ENCODE assay signal across 1 cellular context in the genomic region with DNA sequence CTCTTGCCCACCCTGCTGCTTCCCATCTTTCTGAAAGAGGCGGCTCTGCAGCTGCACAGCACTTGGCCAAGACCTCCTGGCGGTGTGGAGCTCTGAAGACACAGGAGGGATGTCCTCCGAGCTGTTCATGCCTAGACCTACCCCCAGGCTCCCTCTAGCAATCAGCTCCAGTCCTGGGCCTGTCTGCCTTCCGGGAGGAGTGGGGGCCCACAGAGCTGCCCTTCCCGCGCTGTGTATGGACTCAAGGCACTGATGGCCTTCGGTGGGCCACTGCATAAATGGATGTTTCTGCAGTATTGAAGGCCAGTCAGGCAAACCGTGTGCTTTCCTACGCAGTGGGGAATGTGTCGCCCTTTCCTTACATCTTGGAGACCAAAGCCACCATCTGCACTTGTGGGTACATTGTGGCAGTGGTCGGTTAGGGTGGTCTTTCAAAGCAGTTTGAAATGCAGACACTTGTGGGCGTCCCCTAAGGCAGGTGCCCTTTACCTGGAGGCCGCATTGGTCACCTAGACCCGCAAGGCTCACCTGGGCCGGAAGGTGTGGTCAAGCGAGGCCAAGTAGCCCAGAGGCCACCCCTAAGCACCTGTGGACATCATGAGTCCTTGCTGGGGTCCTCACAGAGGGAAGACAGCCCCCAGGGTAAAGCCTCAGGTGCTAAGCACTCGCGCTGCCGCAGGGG.
A peak's percentile ranks its signal among the peaks of the same experiment; 100 is the strongest.
TF ChIP-seq lines count a peak whose summit lies in the region.

No MANE protein-coding gene starts in this region.

TF ChIP-seq in K562, 482 proteins besides CTCF, POLR2A, EP300 and RAD21 (continued from another document and continues in another):
- TF ChIP-seq, protein P1, sequence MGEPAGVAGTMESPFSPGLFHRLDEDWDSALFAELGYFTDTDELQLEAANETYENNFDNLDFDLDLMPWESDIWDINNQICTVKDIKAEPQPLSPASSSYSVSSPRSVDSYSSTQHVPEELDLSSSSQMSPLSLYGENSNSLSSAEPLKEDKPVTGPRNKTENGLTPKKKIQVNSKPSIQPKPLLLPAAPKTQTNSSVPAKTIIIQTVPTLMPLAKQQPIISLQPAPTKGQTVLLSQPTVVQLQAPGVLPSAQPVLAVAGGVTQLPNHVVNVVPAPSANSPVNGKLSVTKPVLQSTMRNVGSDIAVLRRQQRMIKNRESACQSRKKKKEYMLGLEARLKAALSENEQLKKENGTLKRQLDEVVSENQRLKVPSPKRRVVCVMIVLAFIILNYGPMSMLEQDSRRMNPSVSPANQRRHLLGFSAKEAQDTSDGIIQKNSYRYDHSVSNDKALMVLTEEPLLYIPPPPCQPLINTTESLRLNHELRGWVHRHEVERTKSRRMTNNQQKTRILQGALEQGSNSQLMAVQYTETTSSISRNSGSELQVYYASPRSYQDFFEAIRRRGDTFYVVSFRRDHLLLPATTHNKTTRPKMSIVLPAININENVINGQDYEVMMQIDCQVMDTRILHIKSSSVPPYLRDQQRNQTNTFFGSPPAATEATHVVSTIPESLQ (CRISPR knock-in tag; IDR thresholded peaks at IDR 0.05), result peak; percentile 48; the same call in 1 of the 2 replicates
- TF ChIP-seq, protein P2, sequence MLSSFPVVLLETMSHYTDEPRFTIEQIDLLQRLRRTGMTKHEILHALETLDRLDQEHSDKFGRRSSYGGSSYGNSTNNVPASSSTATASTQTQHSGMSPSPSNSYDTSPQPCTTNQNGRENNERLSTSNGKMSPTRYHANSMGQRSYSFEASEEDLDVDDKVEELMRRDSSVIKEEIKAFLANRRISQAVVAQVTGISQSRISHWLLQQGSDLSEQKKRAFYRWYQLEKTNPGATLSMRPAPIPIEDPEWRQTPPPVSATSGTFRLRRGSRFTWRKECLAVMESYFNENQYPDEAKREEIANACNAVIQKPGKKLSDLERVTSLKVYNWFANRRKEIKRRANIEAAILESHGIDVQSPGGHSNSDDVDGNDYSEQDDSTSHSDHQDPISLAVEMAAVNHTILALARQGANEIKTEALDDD (IDR thresholded peaks at IDR 0.05), result no peak
- TF ChIP-seq TBP (optimal IDR thresholded peaks at IDR 0.05; ENCODE audit: low read depth, low read length) (no peak), RBBP5 (IDR thresholded peaks at IDR 0.05; ENCODE audit: borderline replicate concordance, insufficient read depth, low read length, poor library complexity, severe bottlenecking) (peak; percentile 9), HSF4 (CRISPR knock-in tag; IDR thresholded peaks at IDR 0.05; ENCODE audit: borderline replicate concordance) (0 out of 2 replicates have a peak, but pooled peaks have one; percentile 42), NFRKB (IDR thresholded peaks at IDR 0.05; ENCODE audit: low read depth) (peak; percentile 47; the same call in 1 of the 2 replicates), ZNF79 (CRISPR knock-in tag; IDR thresholded peaks at IDR 0.05; ENCODE audit: low read depth) (0 out of 2 replicates have a peak, but pooled peaks have one; percentile 33), SMAD4 (CRISPR knock-in tag; conservative IDR thresholded peaks at IDR 0.05) (0 out of 2 replicates have a peak, but pooled peaks have one; percentile 42), FOXA3 (CRISPR knock-in tag; conservative IDR thresholded peaks at IDR 0.05 in 1 of 2, IDR thresholded peaks at IDR 0.05 in 1 of 2) (peak in 1 of 2 experiments; percentile 68; a peak in 1 of 4 replicates), TOE1 (IDR thresholded peaks at IDR 0.05; ENCODE audit: borderline replicate concordance) (no peak), TOE1 (CRISPR knock-in tag; IDR thresholded peaks at IDR 0.05; ENCODE audit: borderline replicate concordance, low read depth) (0 out of 2 replicates have a peak, but pooled peaks have one; percentile 26), TEAD1 (CRISPR knock-in tag; IDR thresholded peaks at IDR 0.05) (0 out of 4 replicates have a peak, but pooled peaks of 1 of the 2 experiments have one; percentile 18), ZFP1 (CRISPR knock-in tag; IDR thresholded peaks at IDR 0.05) (no peak), STAT5A (IDR thresholded peaks at IDR 0.05; ENCODE audit: borderline replicate concordance, low read length) (no peak), KDM4B (IDR thresholded peaks at IDR 0.05; ENCODE audit: borderline replicate concordance in 2 of 2, low read depth in 1 of 2) (no peak), HDAC8 (tag; IDR thresholded peaks at IDR 0.05) (0 out of 2 replicates have a peak, but pooled peaks have one; percentile 16), TAF7 (tag; IDR thresholded peaks at IDR 0.05) (0 out of 2 replicates have a peak, but pooled peaks have one; percentile 47), HLTF (IDR thresholded peaks at IDR 0.05) (peak; percentile 48; the same call in 1 of the 2 replicates), ZNF408 (CRISPR knock-in tag; IDR thresholded peaks at IDR 0.05; ENCODE audit: low read depth) (no peak), POU5F1 (IDR thresholded peaks at IDR 0.05; ENCODE audit: borderline replicate concordance, low read depth, low read length, partially characterized antibody) (no peak), RBM39 (optimal IDR thresholded peaks at IDR 0.05; ENCODE audit: low read depth, low read length) (peak; percentile 45), CTBP1 (IDR thresholded peaks at IDR 0.05; ENCODE audit: borderline replicate concordance) (no peak; the same call in 1 of the 2 replicates), SMARCA5 (IDR thresholded peaks at IDR 0.05) (peak; percentile 51; the same call in 1 of the 2 replicates), ZNF263 (CRISPR knock-in tag; IDR thresholded peaks at IDR 0.05; ENCODE audit: borderline replicate concordance) (peak; percentile 44; the same call in 1 of the 2 replicates)
- TF ChIP-seq, protein P3, sequence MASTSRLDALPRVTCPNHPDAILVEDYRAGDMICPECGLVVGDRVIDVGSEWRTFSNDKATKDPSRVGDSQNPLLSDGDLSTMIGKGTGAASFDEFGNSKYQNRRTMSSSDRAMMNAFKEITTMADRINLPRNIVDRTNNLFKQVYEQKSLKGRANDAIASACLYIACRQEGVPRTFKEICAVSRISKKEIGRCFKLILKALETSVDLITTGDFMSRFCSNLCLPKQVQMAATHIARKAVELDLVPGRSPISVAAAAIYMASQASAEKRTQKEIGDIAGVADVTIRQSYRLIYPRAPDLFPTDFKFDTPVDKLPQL (IDR thresholded peaks at IDR 0.05; ENCODE audit: extremely low read depth, insufficient read length), result no peak
- TF ChIP-seq, protein P4, sequence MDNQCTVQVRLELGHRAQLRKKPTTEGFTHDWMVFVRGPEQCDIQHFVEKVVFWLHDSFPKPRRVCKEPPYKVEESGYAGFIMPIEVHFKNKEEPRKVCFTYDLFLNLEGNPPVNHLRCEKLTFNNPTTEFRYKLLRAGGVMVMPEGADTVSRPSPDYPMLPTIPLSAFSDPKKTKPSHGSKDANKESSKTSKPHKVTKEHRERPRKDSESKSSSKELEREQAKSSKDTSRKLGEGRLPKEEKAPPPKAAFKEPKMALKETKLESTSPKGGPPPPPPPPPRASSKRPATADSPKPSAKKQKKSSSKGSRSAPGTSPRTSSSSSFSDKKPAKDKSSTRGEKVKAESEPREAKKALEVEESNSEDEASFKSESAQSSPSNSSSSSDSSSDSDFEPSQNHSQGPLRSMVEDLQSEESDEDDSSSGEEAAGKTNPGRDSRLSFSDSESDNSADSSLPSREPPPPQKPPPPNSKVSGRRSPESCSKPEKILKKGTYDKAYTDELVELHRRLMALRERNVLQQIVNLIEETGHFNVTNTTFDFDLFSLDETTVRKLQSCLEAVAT (IDR thresholded peaks at IDR 0.05), result peak in 1 of 2 experiments; percentile 46; a peak in 1 of 4 replicates
- TF ChIP-seq, protein P5, sequence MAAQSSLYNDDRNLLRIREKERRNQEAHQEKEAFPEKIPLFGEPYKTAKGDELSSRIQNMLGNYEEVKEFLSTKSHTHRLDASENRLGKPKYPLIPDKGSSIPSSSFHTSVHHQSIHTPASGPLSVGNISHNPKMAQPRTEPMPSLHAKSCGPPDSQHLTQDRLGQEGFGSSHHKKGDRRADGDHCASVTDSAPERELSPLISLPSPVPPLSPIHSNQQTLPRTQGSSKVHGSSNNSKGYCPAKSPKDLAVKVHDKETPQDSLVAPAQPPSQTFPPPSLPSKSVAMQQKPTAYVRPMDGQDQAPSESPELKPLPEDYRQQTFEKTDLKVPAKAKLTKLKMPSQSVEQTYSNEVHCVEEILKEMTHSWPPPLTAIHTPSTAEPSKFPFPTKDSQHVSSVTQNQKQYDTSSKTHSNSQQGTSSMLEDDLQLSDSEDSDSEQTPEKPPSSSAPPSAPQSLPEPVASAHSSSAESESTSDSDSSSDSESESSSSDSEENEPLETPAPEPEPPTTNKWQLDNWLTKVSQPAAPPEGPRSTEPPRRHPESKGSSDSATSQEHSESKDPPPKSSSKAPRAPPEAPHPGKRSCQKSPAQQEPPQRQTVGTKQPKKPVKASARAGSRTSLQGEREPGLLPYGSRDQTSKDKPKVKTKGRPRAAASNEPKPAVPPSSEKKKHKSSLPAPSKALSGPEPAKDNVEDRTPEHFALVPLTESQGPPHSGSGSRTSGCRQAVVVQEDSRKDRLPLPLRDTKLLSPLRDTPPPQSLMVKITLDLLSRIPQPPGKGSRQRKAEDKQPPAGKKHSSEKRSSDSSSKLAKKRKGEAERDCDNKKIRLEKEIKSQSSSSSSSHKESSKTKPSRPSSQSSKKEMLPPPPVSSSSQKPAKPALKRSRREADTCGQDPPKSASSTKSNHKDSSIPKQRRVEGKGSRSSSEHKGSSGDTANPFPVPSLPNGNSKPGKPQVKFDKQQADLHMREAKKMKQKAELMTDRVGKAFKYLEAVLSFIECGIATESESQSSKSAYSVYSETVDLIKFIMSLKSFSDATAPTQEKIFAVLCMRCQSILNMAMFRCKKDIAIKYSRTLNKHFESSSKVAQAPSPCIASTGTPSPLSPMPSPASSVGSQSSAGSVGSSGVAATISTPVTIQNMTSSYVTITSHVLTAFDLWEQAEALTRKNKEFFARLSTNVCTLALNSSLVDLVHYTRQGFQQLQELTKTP (IDR thresholded peaks at IDR 0.05; ENCODE audit: low read depth in 1 of 2, partially characterized antibody in 2 of 2), result peak in 1 of 2 experiments; percentile 36
- TF ChIP-seq, protein P6, sequence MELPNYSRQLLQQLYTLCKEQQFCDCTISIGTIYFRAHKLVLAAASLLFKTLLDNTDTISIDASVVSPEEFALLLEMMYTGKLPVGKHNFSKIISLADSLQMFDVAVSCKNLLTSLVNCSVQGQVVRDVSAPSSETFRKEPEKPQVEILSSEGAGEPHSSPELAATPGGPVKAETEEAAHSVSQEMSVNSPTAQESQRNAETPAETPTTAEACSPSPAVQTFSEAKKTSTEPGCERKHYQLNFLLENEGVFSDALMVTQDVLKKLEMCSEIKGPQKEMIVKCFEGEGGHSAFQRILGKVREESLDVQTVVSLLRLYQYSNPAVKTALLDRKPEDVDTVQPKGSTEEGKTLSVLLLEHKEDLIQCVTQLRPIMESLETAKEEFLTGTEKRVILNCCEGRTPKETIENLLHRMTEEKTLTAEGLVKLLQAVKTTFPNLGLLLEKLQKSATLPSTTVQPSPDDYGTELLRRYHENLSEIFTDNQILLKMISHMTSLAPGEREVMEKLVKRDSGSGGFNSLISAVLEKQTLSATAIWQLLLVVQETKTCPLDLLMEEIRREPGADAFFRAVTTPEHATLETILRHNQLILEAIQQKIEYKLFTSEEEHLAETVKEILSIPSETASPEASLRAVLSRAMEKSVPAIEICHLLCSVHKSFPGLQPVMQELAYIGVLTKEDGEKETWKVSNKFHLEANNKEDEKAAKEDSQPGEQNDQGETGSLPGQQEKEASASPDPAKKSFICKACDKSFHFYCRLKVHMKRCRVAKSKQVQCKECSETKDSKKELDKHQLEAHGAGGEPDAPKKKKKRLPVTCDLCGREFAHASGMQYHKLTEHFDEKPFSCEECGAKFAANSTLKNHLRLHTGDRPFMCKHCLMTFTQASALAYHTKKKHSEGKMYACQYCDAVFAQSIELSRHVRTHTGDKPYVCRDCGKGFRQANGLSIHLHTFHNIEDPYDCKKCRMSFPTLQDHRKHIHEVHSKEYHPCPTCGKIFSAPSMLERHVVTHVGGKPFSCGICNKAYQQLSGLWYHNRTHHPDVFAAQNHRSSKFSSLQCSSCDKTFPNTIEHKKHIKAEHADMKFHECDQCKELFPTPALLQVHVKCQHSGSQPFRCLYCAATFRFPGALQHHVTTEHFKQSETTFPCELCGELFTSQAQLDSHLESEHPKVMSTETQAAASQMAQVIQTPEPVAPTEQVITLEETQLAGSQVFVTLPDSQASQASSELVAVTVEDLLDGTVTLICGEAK (IDR thresholded peaks at IDR 0.05), result 0 out of 2 replicates have a peak, but pooled peaks have one; percentile 45
- TF ChIP-seq, protein P6 (CRISPR knock-in tag; IDR thresholded peaks at IDR 0.05), result no peak
- TF ChIP-seq, protein P7, sequence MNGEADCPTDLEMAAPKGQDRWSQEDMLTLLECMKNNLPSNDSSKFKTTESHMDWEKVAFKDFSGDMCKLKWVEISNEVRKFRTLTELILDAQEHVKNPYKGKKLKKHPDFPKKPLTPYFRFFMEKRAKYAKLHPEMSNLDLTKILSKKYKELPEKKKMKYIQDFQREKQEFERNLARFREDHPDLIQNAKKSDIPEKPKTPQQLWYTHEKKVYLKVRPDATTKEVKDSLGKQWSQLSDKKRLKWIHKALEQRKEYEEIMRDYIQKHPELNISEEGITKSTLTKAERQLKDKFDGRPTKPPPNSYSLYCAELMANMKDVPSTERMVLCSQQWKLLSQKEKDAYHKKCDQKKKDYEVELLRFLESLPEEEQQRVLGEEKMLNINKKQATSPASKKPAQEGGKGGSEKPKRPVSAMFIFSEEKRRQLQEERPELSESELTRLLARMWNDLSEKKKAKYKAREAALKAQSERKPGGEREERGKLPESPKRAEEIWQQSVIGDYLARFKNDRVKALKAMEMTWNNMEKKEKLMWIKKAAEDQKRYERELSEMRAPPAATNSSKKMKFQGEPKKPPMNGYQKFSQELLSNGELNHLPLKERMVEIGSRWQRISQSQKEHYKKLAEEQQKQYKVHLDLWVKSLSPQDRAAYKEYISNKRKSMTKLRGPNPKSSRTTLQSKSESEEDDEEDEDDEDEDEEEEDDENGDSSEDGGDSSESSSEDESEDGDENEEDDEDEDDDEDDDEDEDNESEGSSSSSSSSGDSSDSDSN (IDR thresholded peaks at IDR 0.05; ENCODE audit: borderline replicate concordance in 1 of 2, low read depth in 2 of 2, low read length in 2 of 2), result 0 out of 4 replicates have a peak, but pooled peaks of 1 of the 2 experiments have one; percentile 38
